ENCODE assay signal across 8 cellular contexts in the genomic region with DNA sequence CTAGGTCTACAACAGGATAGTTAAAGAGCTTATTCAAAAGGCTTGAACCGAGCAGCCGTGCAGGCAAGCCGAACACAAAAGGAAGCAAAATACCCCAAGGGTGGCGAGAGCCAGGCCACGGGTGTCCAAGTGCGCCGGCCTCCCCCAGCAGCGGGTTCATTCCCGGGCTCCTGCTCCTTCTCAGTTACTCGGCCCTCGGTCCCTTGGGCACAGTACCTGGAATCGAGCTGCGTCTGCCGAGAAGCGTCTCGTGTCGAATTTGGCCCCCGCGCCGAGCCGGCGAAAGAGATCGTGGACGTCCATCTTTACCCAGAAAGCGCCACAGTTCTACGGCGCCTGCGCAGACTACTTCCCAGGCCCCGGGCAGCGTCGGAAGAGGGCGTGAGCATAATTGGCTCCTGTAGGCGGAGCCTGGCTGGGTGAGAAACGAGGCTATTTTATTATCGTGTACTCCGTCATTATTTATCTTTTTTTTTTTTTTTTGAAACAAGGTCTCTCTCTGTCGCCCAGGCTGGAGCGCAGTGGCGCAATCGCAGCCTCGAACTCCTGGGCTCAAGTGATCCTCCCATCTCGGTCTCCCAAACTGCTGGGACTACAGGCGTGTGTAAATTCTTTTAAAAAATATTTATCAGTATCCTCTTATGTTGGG. TPM values are rescaled to one million over a fixed set of nuclear protein-coding genes. Genes with fewer than 3 reads are reported as not detected.
A peak's percentile ranks its signal among the peaks of the same experiment; 100 is the strongest.
DNase-seq lines count a peak whose midpoint lies in the region; ATAC-seq, FAIRE-seq and TF ChIP-seq lines count a peak whose summit lies in the region.

A gene with protein sequence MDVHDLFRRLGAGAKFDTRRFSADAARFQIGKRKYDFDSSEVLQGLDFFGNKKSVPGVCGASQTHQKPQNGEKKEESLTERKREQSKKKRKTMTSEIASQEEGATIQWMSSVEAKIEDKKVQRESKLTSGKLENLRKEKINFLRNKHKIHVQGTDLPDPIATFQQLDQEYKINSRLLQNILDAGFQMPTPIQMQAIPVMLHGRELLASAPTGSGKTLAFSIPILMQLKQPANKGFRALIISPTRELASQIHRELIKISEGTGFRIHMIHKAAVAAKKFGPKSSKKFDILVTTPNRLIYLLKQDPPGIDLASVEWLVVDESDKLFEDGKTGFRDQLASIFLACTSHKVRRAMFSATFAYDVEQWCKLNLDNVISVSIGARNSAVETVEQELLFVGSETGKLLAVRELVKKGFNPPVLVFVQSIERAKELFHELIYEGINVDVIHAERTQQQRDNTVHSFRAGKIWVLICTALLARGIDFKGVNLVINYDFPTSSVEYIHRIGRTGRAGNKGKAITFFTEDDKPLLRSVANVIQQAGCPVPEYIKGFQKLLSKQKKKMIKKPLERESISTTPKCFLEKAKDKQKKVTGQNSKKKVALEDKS (minus strand): TSS at position 329 of the 649 bp plus-strand sequence. CDS start 26 bp downstream, at position 303.

- TF ChIP-seq POLR2A in esophagus squamous epithelium (IDR thresholded peaks at IDR 0.05) = peak in 3 of 4 donors; percentile 9 to 62 (median 32)

- 1% methylated on average over 35 to 38 of the region's 43 CpGs for WGBS in esophagus squamous epithelium, 2 donors

- H3K4me1 ChIP-seq in esophagus squamous epithelium (peaks cover 0 to 51% (median 11%) of the 10 kb centered on the region in 3 donors), muscle layer of duodenum (ENCODE audit: control insufficient read depth in 1 of 2, insufficient read depth in 2 of 2, low read length in 2 of 2) (peaks cover 10 to 28% of the 10 kb centered on the region in 2 donors)

- intact Hi-C loops in esophagus squamous epithelium (cut with DNase I) = no loop called here

- peak; percentile 84 for ATAC-seq in GM21529 (IDR thresholded peaks at IDR 0.05; ENCODE audit: unreplicated experiment)

- H3K4me3 ChIP-seq in esophagus squamous epithelium (peak within 1 kb of the TSS; percentile 75 to 95 (median 84)), muscle layer of duodenum (ENCODE audit: low read depth in 1 of 2, low read length in 2 of 2) (peak within 1 kb of the TSS; percentile 89 to 96)

- H3K9me3 ChIP-seq in esophagus squamous epithelium (no peaks in the 10 kb centered on the region), muscle layer of duodenum (ENCODE audit: control insufficient read depth in 1 of 2, low read length in 2 of 2) (no peaks in the 10 kb centered on the region)

- H3K27ac ChIP-seq in esophagus squamous epithelium = peak within 1 kb of the TSS; percentile 88 to 95 (median 93)
- H3K27ac ChIP-seq in muscle layer of duodenum (ENCODE audit: low read length) = peak within 1 kb of the TSS; percentile 93

- in situ Hi-C loops in Caki2 (cut with HindIII; ENCODE audit: low pct_unique_long_range_greater_than_20kb, low sequenced_read_pairs) = no loop called here

- FAIRE-seq in RCC 7860 (lab: Jason Lieb, UNC) = no peak

- H3K27me3 ChIP-seq in esophagus squamous epithelium (peaks cover 0 to 41% (median 0%) of the 10 kb centered on the region in 4 donors), muscle layer of duodenum (ENCODE audit: low read depth, low read length) (no peaks in the 10 kb centered on the region)

- peak in 2 of 6 experiments; percentile 9 to 23 for TF ChIP-seq CTCF in esophagus squamous epithelium (IDR thresholded peaks at IDR 0.05)

- DNase-seq in Caki2 (ENCODE audit: low read depth) (peak; percentile 90), Kasumi-1 (lab: John Stamatoyannopoulos, UW) (peak; percentile 92), RCC 7860 (ENCODE audit: low spot score) (peak; percentile 78), esophagus squamous epithelium (lab: John Stamatoyannopoulos, UW) (peak; percentile 37)
- peak; percentile 89 to 90 for DNase-seq in activated T-cell treated with anti-CD3 and anti-CD28 coated beads, Interleukin-2, amount 50 U/mL, for 48 hours
- DNase-seq in stimulated activated CD8-positive, alpha-beta memory T cell treated with anti-CD3 and anti-CD28 coated beads, Interleukin-7, amount 100 ng/mL, for 1 hour (ENCODE audit: low read depth in 2 of 2) = peak; percentile 76 to 78

- peaks cover 0 to 34% (median 0%) of the 10 kb centered on the region in 3 donors for H3K36me3 ChIP-seq in esophagus squamous epithelium
- peaks cover 7 to 18% of the 10 kb centered on the region in 2 donors for H3K36me3 ChIP-seq in muscle layer of duodenum (ENCODE audit: control insufficient read depth in 1 of 2, insufficient read depth in 2 of 2, low read length in 2 of 2)

RNA-seq across cellular contexts. Expression of the gene that starts here (rescaled TPM):
- 22.1 and 26.7 TPM in 2 replicates for total RNA-seq in Caki2 (2014; rRNA removed; shearing (Covaris generic); ENCODE audit: low replicate concordance)
- 10 to 100 TPM; 13.3 to 27.7 (median 21.6) TPM for total RNA-seq in esophagus squamous epithelium

Comparison
In these comparisons a context has a peak if more than half of its experiments do, and no peak if none do; other contexts are left out.
1. Peak in every context shown above with its lines: DNase-seq, ATAC-seq, H3K4me3 ChIP-seq and H3K27ac ChIP-seq.
2. DNase-seq: peak in every context shown above with its lines; median percentile 92 in Kasumi-1; 90 in Caki2; 90 in activated T-cell treated with anti-CD3 and anti-CD28 coated beads, Interleukin-2, amount 50 U/mL, for 48 hours; 78 in RCC 7860; 77 in stimulated activated CD8-positive, alpha-beta memory T cell treated with anti-CD3 and anti-CD28 coated beads, Interleukin-7, amount 100 ng/mL, for 1 hour; 37 in esophagus squamous epithelium.